1 cellular context compared by ENCODE assay signal in the genomic region with DNA sequence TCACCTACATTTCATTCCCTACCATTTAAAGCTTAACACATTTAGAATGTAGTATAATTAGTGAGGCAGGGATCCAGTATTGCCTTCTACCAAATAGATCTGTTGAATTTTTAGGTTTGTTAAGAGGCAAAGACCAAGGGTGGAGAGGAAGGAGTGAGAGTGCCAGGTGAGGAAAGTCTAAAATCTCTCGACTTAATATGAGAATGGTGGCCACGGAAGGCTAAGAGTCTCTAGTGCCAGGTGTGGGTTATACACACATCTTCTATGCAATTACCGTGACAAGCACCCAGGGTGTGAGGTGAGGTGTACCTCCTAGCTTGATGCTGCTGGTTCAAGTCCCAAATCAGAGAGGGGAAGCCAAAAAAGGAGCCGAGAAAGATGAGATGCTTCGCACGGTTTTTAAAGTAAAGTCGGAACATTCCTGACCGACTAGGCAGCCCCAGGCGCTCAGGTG.
A peak's percentile ranks its signal among the peaks of the same experiment; 100 is the strongest.
TF ChIP-seq lines count a peak whose summit lies in the region.

No MANE protein-coding gene starts in this region.

TF ChIP-seq in K562, 482 proteins besides CTCF, POLR2A, EP300 and RAD21 (continued from another document):
- TF ChIP-seq RREB1 (CRISPR knock-in tag; IDR thresholded peaks at IDR 0.05) (no peak), PTBP1 (IDR thresholded peaks at IDR 0.05; ENCODE audit: low read depth, low read length) (no peak), ZNF561 (CRISPR knock-in tag; conservative IDR thresholded peaks at IDR 0.05) (no peak), ERF (CRISPR knock-in tag; IDR thresholded peaks at IDR 0.05) (no peak), MCM2 (IDR thresholded peaks at IDR 0.05; ENCODE audit: low read depth) (no peak), ZFP36 (IDR thresholded peaks at IDR 0.05; ENCODE audit: low read depth, low read length, partially characterized antibody) (no peak), ZNF511 (CRISPR knock-in tag; IDR thresholded peaks at IDR 0.05) (peak; percentile 59; the same call in 1 of the 2 replicates), HMGN3 (IDR thresholded peaks at IDR 0.05; ENCODE audit: borderline replicate concordance, extremely low read depth, insufficient read length, low read depth, low read length) (no peak), ZBTB2 (IDR thresholded peaks at IDR 0.05) (no peak), TRIM24 (IDR thresholded peaks at IDR 0.05) (no peak)
